In genomic region chr18:61893971-61894750, GRCh38 we compare ENCODE assay signal across 8 cellular contexts. TPM values are rescaled to one million over a fixed set of nuclear protein-coding genes. Genes with fewer than 3 reads are reported as not detected.
A peak's percentile ranks its signal among the peaks of the same experiment; 100 is the strongest.
DNase-seq lines count a peak whose midpoint lies in the region; ATAC-seq, FAIRE-seq and TF ChIP-seq lines count a peak whose summit lies in the region.

No MANE protein-coding gene starts in this region.

- DNase-seq in COLO829 (ENCODE audit: low spot score) (peak; percentile 45), HTR-8/SVneo (ENCODE audit: insufficient read length, low spot score) (peak; percentile 57), SHP77 (lab: John Stamatoyannopoulos, UW) (peak; percentile 66 to 67), head of caudate nucleus (peak; percentile 55 to 92 (median 83)), omental fat pad (ENCODE audit: low spot score) (no peak), testis (peak; percentile 85)
- DNase-seq in activated naive CD4-positive, alpha-beta T cell treated with anti-CD3 and anti-CD28 coated beads, Interleukin-2, amount 50 U/mL, for 16 hours = peak; percentile 73

- peak overlapping the region; percentile 91 to 95 for H3K27ac ChIP-seq in testis

- no peak for TF ChIP-seq POLR2A in testis (IDR thresholded peaks at IDR 0.05)

- ATAC-seq in GM21360 (IDR thresholded peaks at IDR 0.05; ENCODE audit: unreplicated experiment) (peak; percentile 82), omental fat pad (ENCODE audit: low FRiP score) (peak; percentile 87)

- H3K4me1 ChIP-seq in testis = peaks cover 3% of the 10 kb centered on the region

- intact Hi-C loops in head of caudate nucleus (cut with DNase I) = loop anchor here (5.0 kb wide), 1 partner anchor 257 kb away; no protein-coding TSS in a partner anchor
- intact Hi-C loops in testis (cut with DNase I; ENCODE audit: low total_unique reads) = loop anchor here (10.0 kb wide), 1 partner anchor 159 kb away; no protein-coding TSS in a partner anchor

- no peaks in the 10 kb centered on the region for H3K36me3 ChIP-seq in testis (ENCODE audit: low read depth, missing control alignments)

- peak overlapping the region; percentile 91 to 97 for H3K4me3 ChIP-seq in testis

- 0 to 1% methylated on average over 2 to 82 of the region's 95 CpGs for whole genome bisulfite sequencing in testis, 2 donors

- no peaks in the 10 kb centered on the region for H3K9me3 ChIP-seq in testis

- no peak for FAIRE-seq in HTR-8/SVneo (lab: Jason Lieb, UNC)

- TF ChIP-seq CTCF in omental fat pad (IDR thresholded peaks at IDR 0.05) (no peak), testis (IDR thresholded peaks at IDR 0.05) (peak in 2 of 3 experiments; percentile 21 to 45)

- no peaks in the 10 kb centered on the region for H3K27me3 ChIP-seq in testis

RNA-seq across cellular contexts. Expression of gene RNF152, which starts 1.4 kb away (rescaled TPM):
- total RNA-seq in omental fat pad = 10 to 100 TPM in 3 of 4 donors, 1 to 10 TPM in 1; 4.2 to 20.5 (median 14.0) TPM
- 10 to 100 TPM; 10.8 to 20.3 TPM for total RNA-seq in testis
- polyA plus RNA-seq in testis (ENCODE audit: insufficient read depth, low read depth, low replicate concordance) = 2.3 TPM

Comparison
In these comparisons a context has a peak if more than half of its experiments do, and no peak if none do; other contexts are left out.
1. CTCF ChIP-seq: peak in testis (2 of 3); none in omental fat pad (0 of 3).